ENCODE assay signal across 1 cellular context in the genomic region with DNA sequence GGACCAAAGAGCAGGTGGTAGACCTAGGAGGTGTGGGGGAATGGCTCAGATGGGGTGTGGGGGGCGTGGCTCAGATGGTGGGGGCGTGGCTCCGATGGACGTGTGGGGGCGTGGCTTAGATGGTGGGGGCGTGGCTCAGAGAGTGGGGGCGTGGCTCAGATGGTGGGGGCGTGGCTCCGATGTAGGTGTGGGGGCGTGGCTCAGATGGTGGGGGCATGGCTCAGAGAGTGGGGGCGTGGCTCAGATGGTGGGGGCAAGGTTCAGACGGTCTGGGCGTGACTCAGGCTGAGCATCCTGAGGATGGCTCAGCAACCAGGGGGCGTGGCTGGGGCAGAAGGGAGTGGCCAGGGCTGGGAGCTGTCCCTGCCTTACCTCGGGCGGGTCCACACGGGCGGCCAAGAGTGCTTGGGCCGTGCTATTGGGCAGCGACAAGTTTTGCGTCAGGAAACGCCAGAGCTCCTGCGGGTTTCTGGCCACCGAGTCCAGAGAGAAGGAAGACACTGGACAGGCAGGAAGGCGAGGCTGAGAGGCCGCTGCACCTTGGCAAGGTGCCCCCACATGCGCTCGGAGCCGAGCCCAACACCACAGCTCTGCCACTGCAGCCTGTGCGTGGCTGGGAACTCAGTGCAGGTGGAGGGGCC.
TF ChIP-seq lines count a peak whose summit lies in the region.

No MANE protein-coding gene starts in this region.

TF ChIP-seq in HepG2, 621 proteins besides CTCF, POLR2A, EP300 and RAD21 (continued from another document and continues in another):
- TF ChIP-seq SOX5 (CRISPR knock-in tag; IDR thresholded peaks at IDR 0.05; ENCODE audit: borderline replicate concordance) (no peak), SP2 (CRISPR knock-in tag; IDR thresholded peaks at IDR 0.05) (no peak), KMT2B (CRISPR knock-in tag; IDR thresholded peaks at IDR 0.05) (no peak), MIXL1 (CRISPR knock-in tag; IDR thresholded peaks at IDR 0.05) (no peak), ZSCAN29 (CRISPR knock-in tag; conservative IDR thresholded peaks at IDR 0.05) (no peak), ZNF883 (CRISPR knock-in tag; IDR thresholded peaks at IDR 0.05; ENCODE audit: not compliant biosample characterization) (no peak), ZNF746 (CRISPR knock-in tag; IDR thresholded peaks at IDR 0.05) (no peak), NRL (CRISPR knock-in tag; IDR thresholded peaks at IDR 0.05; ENCODE audit: borderline replicate concordance) (peak; percentile 41; the same call in 1 of the 2 replicates), MLLT10 (CRISPR knock-in tag; IDR thresholded peaks at IDR 0.05) (no peak), CENPX (CRISPR knock-in tag; IDR thresholded peaks at IDR 0.05) (no peak), ZNF570 (CRISPR knock-in tag; IDR thresholded peaks at IDR 0.05; ENCODE audit: borderline replicate concordance) (no peak), MTA1 (CRISPR knock-in tag; IDR thresholded peaks at IDR 0.05; ENCODE audit: borderline replicate concordance) (no peak; the same call in 1 of the 2 replicates), AGO1 (IDR thresholded peaks at IDR 0.05; ENCODE audit: low read depth, low read length, poor library complexity, severe bottlenecking) (peak; percentile 6), HNRNPL (IDR thresholded peaks at IDR 0.05; ENCODE audit: low read depth, low read length) (0 out of 2 replicates have a peak, but pooled peaks have one; percentile 71), ZNF251 (CRISPR knock-in tag; IDR thresholded peaks at IDR 0.05) (no peak), FOXP1 (IDR thresholded peaks at IDR 0.05) (no peak), FOXP1 (CRISPR knock-in tag; IDR thresholded peaks at IDR 0.05) (no peak), NFKB2 (CRISPR knock-in tag; IDR thresholded peaks at IDR 0.05; ENCODE audit: borderline replicate concordance) (no peak), FOXM1 (CRISPR knock-in tag; IDR thresholded peaks at IDR 0.05) (no peak), ZNF256 (CRISPR knock-in tag; conservative IDR thresholded peaks at IDR 0.05) (no peak), ISX (CRISPR knock-in tag; conservative IDR thresholded peaks at IDR 0.05) (no peak), ZNF160 (CRISPR knock-in tag; IDR thresholded peaks at IDR 0.05) (no peak), ZBTB42 (CRISPR knock-in tag; IDR thresholded peaks at IDR 0.05) (no peak), NR2F6 (IDR thresholded peaks at IDR 0.05) (no peak), NR2F6 (CRISPR knock-in tag; IDR thresholded peaks at IDR 0.05) (0 out of 2 replicates have a peak, but pooled peaks have one; percentile 22), ZNF24 (IDR thresholded peaks at IDR 0.05) (no peak), HDAC2 (CRISPR knock-in tag; IDR thresholded peaks at IDR 0.05) (no peak), NFE2 (CRISPR knock-in tag; IDR thresholded peaks at IDR 0.05) (no peak)
- TF ChIP-seq, protein P1, sequence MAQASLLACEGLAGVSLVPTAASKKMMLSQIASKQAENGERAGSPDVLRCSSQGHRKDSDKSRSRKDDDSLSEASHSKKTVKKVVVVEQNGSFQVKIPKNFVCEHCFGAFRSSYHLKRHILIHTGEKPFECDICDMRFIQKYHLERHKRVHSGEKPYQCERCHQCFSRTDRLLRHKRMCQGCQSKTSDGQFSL (CRISPR knock-in tag; IDR thresholded peaks at IDR 0.05) = no peak
- TF ChIP-seq, protein P2, sequence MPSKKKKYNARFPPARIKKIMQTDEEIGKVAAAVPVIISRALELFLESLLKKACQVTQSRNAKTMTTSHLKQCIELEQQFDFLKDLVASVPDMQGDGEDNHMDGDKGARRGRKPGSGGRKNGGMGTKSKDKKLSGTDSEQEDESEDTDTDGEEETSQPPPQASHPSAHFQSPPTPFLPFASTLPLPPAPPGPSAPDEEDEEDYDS (CRISPR knock-in tag; IDR thresholded peaks at IDR 0.05) = peak; percentile 78; the same call in 1 of the 2 replicates
- TF ChIP-seq, protein P3, sequence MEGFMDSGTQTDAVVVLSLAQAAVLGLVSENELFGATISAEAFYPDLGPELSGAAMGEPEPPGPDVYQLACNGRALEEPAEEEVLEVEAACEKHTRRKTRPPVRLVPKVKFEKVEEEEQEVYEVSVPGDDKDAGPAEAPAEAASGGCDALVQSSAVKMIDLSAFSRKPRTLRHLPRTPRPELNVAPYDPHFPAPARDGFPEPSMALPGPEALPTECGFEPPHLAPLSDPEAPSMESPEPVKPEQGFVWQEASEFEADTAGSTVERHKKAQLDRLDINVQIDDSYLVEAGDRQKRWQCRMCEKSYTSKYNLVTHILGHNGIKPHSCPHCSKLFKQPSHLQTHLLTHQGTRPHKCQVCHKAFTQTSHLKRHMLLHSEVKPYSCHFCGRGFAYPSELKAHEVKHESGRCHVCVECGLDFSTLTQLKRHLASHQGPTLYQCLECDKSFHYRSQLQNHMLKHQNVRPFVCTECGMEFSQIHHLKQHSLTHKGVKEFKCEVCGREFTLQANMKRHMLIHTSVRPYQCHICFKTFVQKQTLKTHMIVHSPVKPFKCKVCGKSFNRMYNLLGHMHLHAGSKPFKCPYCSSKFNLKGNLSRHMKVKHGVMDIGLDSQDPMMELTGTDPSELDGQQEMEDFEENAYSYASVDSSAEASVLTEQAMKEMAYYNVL (CRISPR knock-in tag; IDR thresholded peaks at IDR 0.05; ENCODE audit: borderline replicate concordance) = no peak
- TF ChIP-seq, protein P4, sequence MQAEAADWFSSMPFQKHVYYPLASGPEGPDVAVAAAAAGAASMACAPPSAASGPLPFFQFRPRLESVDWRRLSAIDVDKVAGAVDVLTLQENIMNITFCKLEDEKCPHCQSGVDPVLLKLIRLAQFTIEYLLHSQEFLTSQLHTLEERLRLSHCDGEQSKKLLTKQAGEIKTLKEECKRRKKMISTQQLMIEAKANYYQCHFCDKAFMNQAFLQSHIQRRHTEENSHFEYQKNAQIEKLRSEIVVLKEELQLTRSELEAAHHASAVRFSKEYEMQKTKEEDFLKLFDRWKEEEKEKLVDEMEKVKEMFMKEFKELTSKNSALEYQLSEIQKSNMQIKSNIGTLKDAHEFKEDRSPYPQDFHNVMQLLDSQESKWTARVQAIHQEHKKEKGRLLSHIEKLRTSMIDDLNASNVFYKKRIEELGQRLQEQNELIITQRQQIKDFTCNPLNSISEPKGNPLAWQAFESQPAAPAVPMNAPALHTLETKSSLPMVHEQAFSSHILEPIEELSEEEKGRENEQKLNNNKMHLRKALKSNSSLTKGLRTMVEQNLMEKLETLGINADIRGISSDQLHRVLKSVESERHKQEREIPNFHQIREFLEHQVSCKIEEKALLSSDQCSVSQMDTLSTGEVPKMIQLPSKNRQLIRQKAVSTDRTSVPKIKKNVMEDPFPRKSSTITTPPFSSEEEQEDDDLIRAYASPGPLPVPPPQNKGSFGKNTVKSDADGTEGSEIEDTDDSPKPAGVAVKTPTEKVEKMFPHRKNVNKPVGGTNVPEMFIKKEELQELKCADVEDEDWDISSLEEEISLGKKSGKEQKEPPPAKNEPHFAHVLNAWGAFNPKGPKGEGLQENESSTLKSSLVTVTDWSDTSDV (CRISPR knock-in tag; IDR thresholded peaks at IDR 0.05) = no peak
- TF ChIP-seq, protein P5, sequence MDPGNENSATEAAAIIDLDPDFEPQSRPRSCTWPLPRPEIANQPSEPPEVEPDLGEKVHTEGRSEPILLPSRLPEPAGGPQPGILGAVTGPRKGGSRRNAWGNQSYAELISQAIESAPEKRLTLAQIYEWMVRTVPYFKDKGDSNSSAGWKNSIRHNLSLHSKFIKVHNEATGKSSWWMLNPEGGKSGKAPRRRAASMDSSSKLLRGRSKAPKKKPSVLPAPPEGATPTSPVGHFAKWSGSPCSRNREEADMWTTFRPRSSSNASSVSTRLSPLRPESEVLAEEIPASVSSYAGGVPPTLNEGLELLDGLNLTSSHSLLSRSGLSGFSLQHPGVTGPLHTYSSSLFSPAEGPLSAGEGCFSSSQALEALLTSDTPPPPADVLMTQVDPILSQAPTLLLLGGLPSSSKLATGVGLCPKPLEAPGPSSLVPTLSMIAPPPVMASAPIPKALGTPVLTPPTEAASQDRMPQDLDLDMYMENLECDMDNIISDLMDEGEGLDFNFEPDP (CRISPR knock-in tag; conservative IDR thresholded peaks at IDR 0.05) = no peak
- TF ChIP-seq, protein P6, sequence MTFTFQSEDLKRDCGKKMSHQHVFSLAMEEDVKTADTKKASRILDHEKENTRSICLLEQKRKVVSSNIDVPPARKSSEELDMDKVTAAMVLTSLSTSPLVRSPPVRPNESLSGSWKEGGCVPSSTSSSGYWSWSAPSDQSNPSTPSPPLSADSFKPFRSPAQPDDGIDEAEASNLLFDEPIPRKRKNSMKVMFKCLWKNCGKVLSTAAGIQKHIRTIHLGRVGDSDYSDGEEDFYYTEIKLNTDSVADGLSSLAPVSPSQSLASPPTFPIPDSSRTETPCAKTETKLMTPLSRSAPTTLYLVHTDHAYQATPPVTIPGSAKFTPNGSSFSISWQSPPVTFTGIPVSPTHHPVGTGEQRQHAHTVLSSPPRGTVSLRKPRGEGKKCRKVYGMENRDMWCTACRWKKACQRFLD (CRISPR knock-in tag; IDR thresholded peaks at IDR 0.05; ENCODE audit: borderline replicate concordance) = no peak
- TF ChIP-seq, protein P7, sequence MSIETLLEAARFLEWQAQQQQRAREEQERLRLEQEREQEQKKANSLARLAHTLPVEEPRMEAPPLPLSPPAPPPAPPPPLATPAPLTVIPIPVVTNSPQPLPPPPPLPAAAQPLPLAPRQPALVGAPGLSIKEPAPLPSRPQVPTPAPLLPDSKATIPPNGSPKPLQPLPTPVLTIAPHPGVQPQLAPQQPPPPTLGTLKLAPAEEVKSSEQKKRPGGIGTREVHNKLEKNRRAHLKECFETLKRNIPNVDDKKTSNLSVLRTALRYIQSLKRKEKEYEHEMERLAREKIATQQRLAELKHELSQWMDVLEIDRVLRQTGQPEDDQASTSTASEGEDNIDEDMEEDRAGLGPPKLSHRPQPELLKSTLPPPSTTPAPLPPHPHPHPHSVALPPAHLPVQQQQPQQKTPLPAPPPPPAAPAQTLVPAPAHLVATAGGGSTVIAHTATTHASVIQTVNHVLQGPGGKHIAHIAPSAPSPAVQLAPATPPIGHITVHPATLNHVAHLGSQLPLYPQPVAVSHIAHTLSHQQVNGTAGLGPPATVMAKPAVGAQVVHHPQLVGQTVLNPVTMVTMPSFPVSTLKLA (IDR thresholded peaks at IDR 0.05) = peak; percentile 27; the same call in 1 of the 2 replicates
- TF ChIP-seq, protein P8, sequence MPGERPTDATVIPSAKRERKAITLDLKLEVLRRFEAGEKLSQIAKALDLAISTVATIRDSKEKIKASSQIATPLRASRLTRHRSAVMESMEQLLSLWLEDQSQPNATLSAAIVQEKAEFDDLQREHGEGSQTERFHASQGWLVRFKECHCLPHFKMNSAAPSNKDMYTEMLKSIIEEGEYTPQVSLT (CRISPR knock-in tag; IDR thresholded peaks at IDR 0.05; ENCODE audit: borderline replicate concordance, low read depth) = no peak
- TF ChIP-seq, protein P9, sequence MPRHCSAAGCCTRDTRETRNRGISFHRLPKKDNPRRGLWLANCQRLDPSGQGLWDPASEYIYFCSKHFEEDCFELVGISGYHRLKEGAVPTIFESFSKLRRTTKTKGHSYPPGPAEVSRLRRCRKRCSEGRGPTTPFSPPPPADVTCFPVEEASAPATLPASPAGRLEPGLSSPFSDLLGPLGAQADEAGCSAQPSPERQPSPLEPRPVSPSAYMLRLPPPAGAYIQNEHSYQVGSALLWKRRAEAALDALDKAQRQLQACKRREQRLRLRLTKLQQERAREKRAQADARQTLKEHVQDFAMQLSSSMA (CRISPR knock-in tag; IDR thresholded peaks at IDR 0.05) = no peak
- TF ChIP-seq, protein P10, sequence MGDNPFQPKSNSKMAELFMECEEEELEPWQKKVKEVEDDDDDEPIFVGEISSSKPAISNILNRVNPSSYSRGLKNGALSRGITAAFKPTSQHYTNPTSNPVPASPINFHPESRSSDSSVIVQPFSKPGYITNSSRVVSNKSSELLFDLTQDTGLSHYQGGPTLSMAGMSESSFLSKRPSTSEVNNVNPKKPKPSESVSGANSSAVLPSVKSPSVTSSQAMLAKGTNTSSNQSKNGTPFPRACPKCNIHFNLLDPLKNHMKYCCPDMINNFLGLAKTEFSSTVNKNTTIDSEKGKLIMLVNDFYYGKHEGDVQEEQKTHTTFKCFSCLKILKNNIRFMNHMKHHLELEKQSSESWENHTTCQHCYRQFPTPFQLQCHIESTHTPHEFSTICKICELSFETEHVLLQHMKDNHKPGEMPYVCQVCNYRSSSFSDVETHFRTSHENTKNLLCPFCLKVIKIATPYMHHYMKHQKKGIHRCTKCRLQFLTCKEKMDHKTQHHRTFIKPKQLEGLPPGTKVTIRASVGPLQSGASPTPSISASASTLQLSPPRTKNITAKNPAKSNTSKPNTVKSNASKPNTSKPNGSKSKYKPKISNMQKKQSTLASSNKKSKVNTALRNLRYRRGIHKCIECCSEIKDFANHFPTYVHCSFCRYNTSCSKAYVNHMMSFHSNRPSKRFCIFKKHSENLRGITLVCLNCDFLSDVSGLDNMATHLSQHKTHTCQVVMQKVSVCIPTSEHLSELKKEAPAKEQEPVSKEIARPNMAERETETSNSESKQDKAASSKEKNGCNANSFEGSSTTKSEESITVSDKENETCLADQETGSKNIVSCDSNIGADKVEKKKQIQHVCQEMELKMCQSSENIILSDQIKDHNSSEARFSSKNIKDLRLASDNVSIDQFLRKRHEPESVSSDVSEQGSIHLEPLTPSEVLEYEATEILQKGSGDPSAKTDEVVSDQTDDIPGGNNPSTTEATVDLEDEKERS (CRISPR knock-in tag; IDR thresholded peaks at IDR 0.05) = no peak
- TF ChIP-seq, protein P11, sequence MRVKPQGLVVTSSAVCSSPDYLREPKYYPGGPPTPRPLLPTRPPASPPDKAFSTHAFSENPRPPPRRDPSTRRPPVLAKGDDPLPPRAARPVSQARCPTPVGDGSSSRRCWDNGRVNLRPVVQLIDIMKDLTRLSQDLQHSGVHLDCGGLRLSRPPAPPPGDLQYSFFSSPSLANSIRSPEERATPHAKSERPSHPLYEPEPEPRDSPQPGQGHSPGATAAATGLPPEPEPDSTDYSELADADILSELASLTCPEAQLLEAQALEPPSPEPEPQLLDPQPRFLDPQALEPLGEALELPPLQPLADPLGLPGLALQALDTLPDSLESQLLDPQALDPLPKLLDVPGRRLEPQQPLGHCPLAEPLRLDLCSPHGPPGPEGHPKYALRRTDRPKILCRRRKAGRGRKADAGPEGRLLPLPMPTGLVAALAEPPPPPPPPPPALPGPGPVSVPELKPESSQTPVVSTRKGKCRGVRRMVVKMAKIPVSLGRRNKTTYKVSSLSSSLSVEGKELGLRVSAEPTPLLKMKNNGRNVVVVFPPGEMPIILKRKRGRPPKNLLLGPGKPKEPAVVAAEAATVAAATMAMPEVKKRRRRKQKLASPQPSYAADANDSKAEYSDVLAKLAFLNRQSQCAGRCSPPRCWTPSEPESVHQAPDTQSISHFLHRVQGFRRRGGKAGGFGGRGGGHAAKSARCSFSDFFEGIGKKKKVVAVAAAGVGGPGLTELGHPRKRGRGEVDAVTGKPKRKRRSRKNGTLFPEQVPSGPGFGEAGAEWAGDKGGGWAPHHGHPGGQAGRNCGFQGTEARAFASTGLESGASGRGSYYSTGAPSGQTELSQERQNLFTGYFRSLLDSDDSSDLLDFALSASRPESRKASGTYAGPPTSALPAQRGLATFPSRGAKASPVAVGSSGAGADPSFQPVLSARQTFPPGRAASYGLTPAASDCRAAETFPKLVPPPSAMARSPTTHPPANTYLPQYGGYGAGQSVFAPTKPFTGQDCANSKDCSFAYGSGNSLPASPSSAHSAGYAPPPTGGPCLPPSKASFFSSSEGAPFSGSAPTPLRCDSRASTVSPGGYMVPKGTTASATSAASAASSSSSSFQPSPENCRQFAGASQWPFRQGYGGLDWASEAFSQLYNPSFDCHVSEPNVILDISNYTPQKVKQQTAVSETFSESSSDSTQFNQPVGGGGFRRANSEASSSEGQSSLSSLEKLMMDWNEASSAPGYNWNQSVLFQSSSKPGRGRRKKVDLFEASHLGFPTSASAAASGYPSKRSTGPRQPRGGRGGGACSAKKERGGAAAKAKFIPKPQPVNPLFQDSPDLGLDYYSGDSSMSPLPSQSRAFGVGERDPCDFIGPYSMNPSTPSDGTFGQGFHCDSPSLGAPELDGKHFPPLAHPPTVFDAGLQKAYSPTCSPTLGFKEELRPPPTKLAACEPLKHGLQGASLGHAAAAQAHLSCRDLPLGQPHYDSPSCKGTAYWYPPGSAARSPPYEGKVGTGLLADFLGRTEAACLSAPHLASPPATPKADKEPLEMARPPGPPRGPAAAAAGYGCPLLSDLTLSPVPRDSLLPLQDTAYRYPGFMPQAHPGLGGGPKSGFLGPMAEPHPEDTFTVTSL (CRISPR knock-in tag; IDR thresholded peaks at IDR 0.05; ENCODE audit: borderline replicate concordance) = no peak
